8 cellular contexts compared by ENCODE assay signal in genomic region chr1:46340404-46341221, GRCh38. TPM values are rescaled to one million over a fixed set of nuclear protein-coding genes. Genes with fewer than 3 reads are reported as not detected.
DNase-seq lines count a peak whose midpoint lies in the region; ATAC-seq and TF ChIP-seq lines count a peak whose summit lies in the region.

TSS of gene NSUN4 (plus strand) at chr1:46340807. CDS start at chr1:46340827, 20 bp downstream.

- H3K4me1 Mint-ChIP-seq in chondrocyte (ENCODE audit: low read depth), result peaks cover 47% of the 10 kb centered on the region

- TF ChIP-seq CTCF in chondrocyte (IDR thresholded peaks at IDR 0.05) (peak; percentile 87), kidney epithelial cell (IDR thresholded peaks at IDR 0.05; ENCODE audit: insufficient read depth, low read length, poor library complexity, severe bottlenecking) (peak; percentile 83)

- peak within 1 kb of the TSS; percentile 100 for H3K4me3 Mint-ChIP-seq in chondrocyte (ENCODE audit: unreplicated experiment)

- no peaks in the 10 kb centered on the region for H3K27me3 Mint-ChIP-seq in chondrocyte (ENCODE audit: low read depth)

- peaks cover 5% of the 10 kb centered on the region for H3K36me3 Mint-ChIP-seq in chondrocyte (ENCODE audit: low read depth)

- H3K27me3 ChIP-seq in kidney epithelial cell (ENCODE audit: control insufficient read depth, insufficient read depth, low read length), result no peaks in the 10 kb centered on the region

- peak; percentile 85 to 89 for DNase-seq in AML-193 (lab: John Stamatoyannopoulos, UW)
- DNase-seq in NCI-H446 treated with DMSO at 0.1 percent for 48 hours (lab: John Stamatoyannopoulos, UW), result peak; percentile 88
- DNase-seq in activated CD4-positive, alpha-beta T cell treated with anti-CD3 and anti-CD28 coated beads for 24 hours (ENCODE audit: low read depth in 2 of 2), result peak; percentile 78
- peak; percentile 95 for DNase-seq in chondrocyte (ENCODE audit: low spot score)
- peak; percentile 76 for DNase-seq in kidney epithelial cell (ENCODE audit: low read depth)
- DNase-seq in stimulated activated CD4-positive, alpha-beta T cell treated with anti-CD3 and anti-CD28 coated beads, Interleukin-15, amount 100 ng/mL, for 48 hours (ENCODE audit: low read depth in 2 of 2), result peak; percentile 80 to 81

- ATAC-seq in GM19035 (IDR thresholded peaks at IDR 0.05; ENCODE audit: unreplicated experiment) (peak; percentile 74), HG03354 (IDR thresholded peaks at IDR 0.05; ENCODE audit: poor library complexity, severe bottlenecking, unreplicated experiment) (peak; percentile 80)

- H3K4me3 ChIP-seq in kidney epithelial cell (ENCODE audit: low read depth, low read length), result peak within 1 kb of the TSS; percentile 77

- H3K9me3 Mint-ChIP-seq in chondrocyte (ENCODE audit: low read depth), result no peaks in the 10 kb centered on the region

- H3K36me3 ChIP-seq in kidney epithelial cell (ENCODE audit: control insufficient read depth, insufficient read depth, low read length), result peaks cover 1% of the 10 kb centered on the region

- H3K27ac Mint-ChIP-seq in chondrocyte (ENCODE audit: unreplicated experiment), result peak within 1 kb of the TSS; percentile 100

RNA-seq across cellular contexts. Expression of gene NSUN4, which starts in this region (rescaled TPM):
- total RNA-seq in chondrocyte, result 21.2 to 23.5 TPM (median 23.4 TPM) in 3 replicates
- total RNA-seq in kidney epithelial cell, result 24.0 and 29.6 TPM in 2 replicates

Comparison
In these comparisons a context has a peak if more than half of its experiments do, and no peak if none do; other contexts are left out.
1. Peak in every context shown above with its lines: DNase-seq, ATAC-seq and H3K4me3 ChIP-seq.